In the genomic region with DNA sequence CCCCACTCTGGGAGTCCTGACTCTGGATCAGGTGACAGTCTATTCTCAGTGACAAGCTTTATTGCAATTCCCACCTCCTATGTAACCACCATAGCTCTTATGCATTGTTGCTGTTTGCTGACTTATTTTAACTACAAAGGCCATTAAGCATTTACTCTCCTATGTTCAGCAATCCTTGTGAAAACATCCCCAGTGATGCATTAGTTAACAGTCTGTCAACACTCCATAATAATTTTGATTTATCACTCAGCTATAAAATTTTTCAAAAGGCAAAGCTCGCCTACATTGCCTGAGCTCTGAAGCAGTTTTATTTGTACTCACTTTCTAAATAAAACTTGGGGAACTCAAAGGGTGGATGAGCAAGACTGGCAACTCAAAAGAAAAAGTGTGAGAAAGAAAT, we compare ENCODE assay signal across 26 cellular contexts.
"Had no signal": no experiment of that assay in that cellular context is flagged by ENCODE, and none has a peak within 500 bp of the region (broad histone marks: within the 10 kb centered on the region; RNA-seq: fewer than 3 reads in every experiment).

No MANE protein-coding gene starts in this region.

- H3K27ac ChIP-seq: ascending aorta, cardiac muscle cell, SJSA1 had no signal

- H3K9me3 ChIP-seq: ascending aorta, SJSA1, SK-N-SH had no signal

- H3K4me1 ChIP-seq: ascending aorta, SJSA1 had no signal

- H3K36me3 ChIP-seq: ascending aorta, cardiac muscle cell, SJSA1 had no signal

- DNase-seq: activated CD4-positive, alpha-beta T cell treated with anti-CD3 and anti-CD28 coated beads for 36 hours; activated CD4-positive, alpha-beta T cell treated with anti-CD3 and anti-CD28 coated beads, Interleukin-2, amount 10 ng/mL, durations not matched to agents 7 days and 5 days; activated CD4-positive, alpha-beta T cell treated with anti-CD3 and anti-CD28 coated beads, Interleukin-2, amount 50 U/mL, for 48 hours; activated CD8-positive, alpha-beta T cell treated with anti-CD3 and anti-CD28 coated beads, Interleukin-2, amount 10 ng/mL, durations not matched to agents 7 days and 5 days; activated gamma-delta T cell; activated naive CD4-positive, alpha-beta T cell treated with Interleukin-2 at 50 U/mL for 16 hours; activated naive CD8-positive, alpha-beta T cell treated with anti-CD3 and anti-CD28 coated beads, Interleukin-2, amount 10 ng/mL, durations not matched to agents 7 days and 5 days; activated T-cell treated with anti-CD3 and anti-CD28 coated beads, Interleukin-2, amount 50 U/mL, for 24 hours; amygdala; Karpas-422; KBM-7; NCI-H1105; NCI-H1417 treated with DMSO at 0.1 percent for 48 hours; NCI-H187 treated with DMSO at 0.1 percent for 48 hours; NCI-H2081; NCI-H2171 treated with DMSO at 0.1 percent for 48 hours; NCI-H345; NCI-H510A; NCI-H526 treated with DMSO at 0.1 percent for 48 hours; Right ventricle myocardium superior; SK-N-SH had no signal

- H3K4me2 ChIP-seq: SK-N-SH had no signal

- H3K4me3 ChIP-seq: ascending aorta, cardiac muscle cell, SJSA1 had no signal

- H3K27me3 ChIP-seq: ascending aorta, cardiac muscle cell, SJSA1 had no signal

- H3K9ac ChIP-seq: SK-N-SH had no signal

- ATAC-seq: activated CD4-positive, alpha-beta T cell treated with anti-CD3 and anti-CD28 coated beads for 36 hours; activated CD4-positive, CD25-positive, alpha-beta regulatory T cell treated with anti-CD3 and anti-CD28 coated beads, Interleukin-2, amount 50 U/mL, for 24 hours; activated CD8-positive, alpha-beta T cell treated with anti-CD3 and anti-CD28 coated beads, Interleukin-2, amount 10 ng/mL, durations not matched to agents 7 days and 5 days; WTC11 had no signal
